ENCODE assay signal across 2 cellular contexts in genomic region chr12:112574896-112575558, GRCh38.
TF ChIP-seq lines count a peak whose summit lies in the region.

No MANE protein-coding gene starts in this region.

TF ChIP-seq in K562, 482 proteins besides CTCF, POLR2A, EP300 and RAD21:
- no peak for TF ChIP-seq ZNF830 (CRISPR knock-in tag; IDR thresholded peaks at IDR 0.05)
- peak; percentile 90 for TF ChIP-seq ZNF263 (CRISPR knock-in tag; IDR thresholded peaks at IDR 0.05; ENCODE audit: borderline replicate concordance)
TF ChIP-seq in K562: peak in this region for 1.

TF ChIP-seq in neural cell, 6 proteins besides CTCF, POLR2A, EP300 and RAD21:
- TF ChIP-seq MXI1 (conservative IDR thresholded peaks at IDR 0.05; ENCODE audit: poor library complexity, severe bottlenecking) (no peak), SMC3 (conservative IDR thresholded peaks at IDR 0.05; ENCODE audit: poor library complexity) (no peak), REST (IDR thresholded peaks at IDR 0.05; ENCODE audit: borderline replicate concordance) (no peak), POLR2AphosphoS5 (IDR thresholded peaks at IDR 0.05) (no peak), EZH2 (IDR thresholded peaks at IDR 0.05; ENCODE audit: borderline replicate concordance, insufficient read depth, low read length, poor library complexity, severe bottlenecking) (no peak), TAF1 (IDR thresholded peaks at IDR 0.05; ENCODE audit: low read depth) (no peak)
